Comparison of ENCODE assay signal across 1 cellular context in genomic region chr12:120639771-120640721, GRCh38.
TF ChIP-seq lines count a peak whose summit lies in the region.

CABP1 (plus strand) TSS chr12:120640626; CDS start chr12:120640686, 60 bp downstream.

TF ChIP-seq in K562, 482 proteins besides CTCF, POLR2A, EP300 and RAD21 (continued from another document):
- TF ChIP-seq CTCFL (IDR thresholded peaks at IDR 0.05; ENCODE audit: borderline replicate concordance, insufficient read depth, low read depth, low read length, poor library complexity, severe bottlenecking) (peak; percentile 81), L3MBTL2 (IDR thresholded peaks at IDR 0.05) (peak; percentile 78), MNT (conservative IDR thresholded peaks at IDR 0.05) (0 out of 4 replicates have a peak, but pooled peaks of 1 of the 2 experiments have one; percentile 38), SMC3 (conservative IDR thresholded peaks at IDR 0.05; ENCODE audit: insufficient read depth, low read depth, low read length) (0 out of 2 replicates have a peak, but pooled peaks have one; percentile 20), E2F6 (IDR thresholded peaks at IDR 0.05; ENCODE audit: borderline replicate concordance in 1 of 2, extremely low read depth in 1 of 2, insufficient read depth in 1 of 2, insufficient read length in 1 of 2, low read depth in 1 of 2, low read length in 1 of 2, poor library complexity in 1 of 2, severe bottlenecking in 1 of 2) (peak; percentile 12 to 81), ATF7 (IDR thresholded peaks at IDR 0.05) (0 out of 2 replicates have a peak, but pooled peaks have one; percentile 40)
